ENCODE assay signal across 18 cellular contexts in genomic region chrX:135516376-135516775, GRCh38. TPM values are rescaled to one million over a fixed set of nuclear protein-coding genes. Genes with fewer than 3 reads are reported as not detected.
A peak's percentile ranks its signal among the peaks of the same experiment; 100 is the strongest.
DNase-seq lines count a peak whose midpoint lies in the region; ATAC-seq and TF ChIP-seq lines count a peak whose summit lies in the region.
"Had no signal": no experiment of that assay in that cellular context is flagged by ENCODE, and none has a peak within 500 bp of the region (broad histone marks: within the 10 kb centered on the region; RNA-seq: fewer than 3 reads in every experiment).

No MANE protein-coding gene starts in this region.

- DNase-seq in A673 (ENCODE audit: low spot score): peak; percentile 14
- DNase-seq in HCT116 (ENCODE audit: low read depth, low spot score): no peak
- DNase-seq in OCI-M1 (lab: John Stamatoyannopoulos, UW): peak; percentile 75
- DNase-seq in glomerular visceral epithelial cell (ENCODE audit: extremely low spot score): no peak
- DNase-seq in OCI-M2 (lab: John Stamatoyannopoulos, UW; ENCODE audit: unreplicated experiment): no peak
- DNase-seq: effector CD4-positive, alpha-beta T cell; foreskin fibroblast; immature natural killer cell; MG63; stimulated activated naive B cell treated with anti-CD40 and anti-IgM and Interleukin-4, amounts not matched to agents 10 μg/mL and 1 μg/mL and 100 μg/mL, for 72 hours; SW 1271; uterus had no signal

- H3K4me1 Mint-ChIP-seq in dendritic cell treated with granulocyte-macrophage colony-stimulating factor and Interleukin-4, amounts not matched to agents 40 ng/mL and 50 ng/mL, for 4 days (ENCODE audit: low read depth): peaks cover 36% of the 10 kb centered on the region

- ATAC-seq in HCT116 (0 out of 2 replicates have a peak, but pooled peaks have one; percentile 28), HG02642 (IDR thresholded peaks at IDR 0.05; ENCODE audit: poor library complexity, unreplicated experiment) (no peak), GM18498 (IDR thresholded peaks at IDR 0.05; ENCODE audit: unreplicated experiment) (no peak)
- ATAC-seq: activated CD4-positive, CD25-positive, alpha-beta regulatory T cell treated with anti-CD3 and anti-CD28 coated beads, Interleukin-2, amount 50 U/mL, for 24 hours; activated naive CD4-positive, alpha-beta T cell treated with anti-CD3 and anti-CD28 coated beads, Interleukin-2, amount 50 U/mL, for 72 hours; stimulated activated naive B cell treated with anti-CD40 and anti-IgM and Interleukin-4, amounts not matched to agents 10 μg/mL and 1 μg/mL and 100 μg/mL, for 72 hours had no signal

- H3K9me3 ChIP-seq in A673 (ENCODE audit: low read depth, low read length, poor library complexity, severe bottlenecking): no peaks in the 10 kb centered on the region
- no peaks in the 10 kb centered on the region for H3K9me3 ChIP-seq in HCT116 (ENCODE audit: control insufficient read depth in 1 of 2, insufficient read depth in 1 of 2, low read depth in 1 of 2, low read length in 2 of 2)
- H3K9me3 ChIP-seq: MG63, uterus had no signal

- TF ChIP-seq RAD21 in HCT116 (IDR thresholded peaks at IDR 0.05; ENCODE audit: low read depth): no peak

- TF ChIP-seq CTCF in A673 (conservative IDR thresholded peaks at IDR 0.05; ENCODE audit: low read depth, low read length) (no peak), HCT116 (IDR thresholded peaks at IDR 0.05 in 2 of 3, conservative IDR thresholded peaks at IDR 0.05 in 1 of 3; ENCODE audit: borderline replicate concordance in 1 of 3, insufficient read depth in 1 of 3, low read depth in 2 of 3, low read length in 2 of 3) (peak in 2 of 3 experiments; percentile 19 to 23; a peak in 2 of 6 replicates)

- H3K9ac ChIP-seq in HCT116 (ENCODE audit: low read length): no peak overlapping the region

- intact Hi-C loops in A673 (cut with micrococcal nuclease; ENCODE audit: unreplicated experiment): no loop called here
- intact Hi-C loops in HCT116 (cut with micrococcal nuclease): no loop called here
- intact Hi-C loops in dendritic cell treated with granulocyte-macrophage colony-stimulating factor and Interleukin-4, amounts not matched to agents 40 ng/mL and 50 ng/mL, for 4 days (cut with micrococcal nuclease): no loop called here

- H2AFZ ChIP-seq in HCT116 (ENCODE audit: low read depth, low read length, poor library complexity, severe bottlenecking): no peak overlapping the region

- H3K9me3 Mint-ChIP-seq in dendritic cell treated with granulocyte-macrophage colony-stimulating factor and Interleukin-4, amounts not matched to agents 40 ng/mL and 50 ng/mL, for 4 days: no peaks in the 10 kb centered on the region
- H3K9me3 Mint-ChIP-seq: immature natural killer cell; memory B cell; stimulated activated naive B cell treated with anti-CD40 and anti-IgM and Interleukin-4, amounts not matched to agents 10 μg/mL and 1 μg/mL and 100 μg/mL, for 72 hours had no signal

- H3K4me3 ChIP-seq in A673 (ENCODE audit: low read depth, low read length, poor library complexity, severe bottlenecking) (no peak overlapping the region), HCT116 (replicated peaks in 1 of 2; ENCODE audit: low read depth in 1 of 2, low read length in 2 of 2) (no peak overlapping the region)
- H3K4me3 ChIP-seq: MG63, uterus had no signal

- H3K4me2 ChIP-seq in HCT116 (ENCODE audit: low read length): no peak overlapping the region

- H3K36me3 ChIP-seq in A673 (ENCODE audit: insufficient read depth, low read length, poor library complexity, severe bottlenecking) (no peaks in the 10 kb centered on the region), HCT116 (ENCODE audit: control insufficient read depth in 1 of 2, insufficient read depth in 2 of 2, low read length in 2 of 2) (no peaks in the 10 kb centered on the region)
- H3K36me3 ChIP-seq: MG63, uterus had no signal

- POLR2A ChIA-PET in A673 (lab: Charles Lee; ENCODE audit: low non-redundant PET) (no interaction called here), HCT116 (lab: Charles Lee) (no interaction called here)

- no peaks in the 10 kb centered on the region for H3K27me3 ChIP-seq in A673 (replicated peaks; ENCODE audit: insufficient read depth, low read depth, low read length, poor library complexity)
- no peaks in the 10 kb centered on the region for H3K27me3 ChIP-seq in HCT116 (ENCODE audit: insufficient read depth, low read length)
- H3K27me3 ChIP-seq: MG63, uterus had no signal

- no peak overlapping the region for H3K4me3 Mint-ChIP-seq in dendritic cell treated with granulocyte-macrophage colony-stimulating factor and Interleukin-4, amounts not matched to agents 40 ng/mL and 50 ng/mL, for 4 days
- H3K4me3 Mint-ChIP-seq: immature natural killer cell; memory B cell; stimulated activated naive B cell treated with anti-CD40 and anti-IgM and Interleukin-4, amounts not matched to agents 10 μg/mL and 1 μg/mL and 100 μg/mL, for 72 hours had no signal

- RAD21 ChIA-PET in HCT116 (lab: Charles Lee; ENCODE audit: low non-redundant PET in 1 of 2, low total read pairs in 2 of 2, uncharacterized antibody in 2 of 2, unreplicated experiment in 2 of 2): no interaction called here

- CTCF ChIA-PET in A673 (lab: Charles Lee) (no interaction called here), HCT116 (lab: Charles Lee) (no interaction called here)

- H3K4me1 ChIP-seq in A673 (ENCODE audit: insufficient read depth, low read length, poor library complexity, severe bottlenecking) (no peaks in the 10 kb centered on the region), HCT116 (ENCODE audit: control insufficient read depth in 1 of 2, insufficient read depth in 2 of 2, low read length in 2 of 2) (peaks cover 0 to 3% of the 10 kb centered on the region in 2 experiments; a peak in 1 of 4 replicates)
- H3K4me1 ChIP-seq: uterus had no signal

- peak overlapping the region; percentile 81 for H3K27ac Mint-ChIP-seq in dendritic cell treated with granulocyte-macrophage colony-stimulating factor and Interleukin-4, amounts not matched to agents 40 ng/mL and 50 ng/mL, for 4 days
- H3K27ac Mint-ChIP-seq: memory B cell; stimulated activated naive B cell treated with anti-CD40 and anti-IgM and Interleukin-4, amounts not matched to agents 10 μg/mL and 1 μg/mL and 100 μg/mL, for 72 hours had no signal

- peaks cover 8% of the 10 kb centered on the region for H3K36me3 Mint-ChIP-seq in dendritic cell treated with granulocyte-macrophage colony-stimulating factor and Interleukin-4, amounts not matched to agents 40 ng/mL and 50 ng/mL, for 4 days (ENCODE audit: low read depth)
- H3K36me3 Mint-ChIP-seq: immature natural killer cell, memory B cell had no signal

- H3K79me2 ChIP-seq in HCT116 (ENCODE audit: insufficient read depth, low read length): no peaks in the 10 kb centered on the region

- no peaks in the 10 kb centered on the region for H3K27me3 Mint-ChIP-seq in dendritic cell treated with granulocyte-macrophage colony-stimulating factor and Interleukin-4, amounts not matched to agents 40 ng/mL and 50 ng/mL, for 4 days
- H3K27me3 Mint-ChIP-seq: memory B cell had no signal

- H3K9me2 ChIP-seq in HCT116 (ENCODE audit: insufficient read depth): no peaks in the 10 kb centered on the region

- no peaks in the 10 kb centered on the region for H4K20me1 ChIP-seq in HCT116 (ENCODE audit: insufficient read depth)

- BruUV-seq in A673 (replicated peaks; lab: Mats Ljungman, UMichigan) (no TSS peak), HCT116 (replicated peaks; lab: Mats Ljungman, UMichigan) (no TSS peak)

- H3K27ac ChIP-seq in A673 (ENCODE audit: low read depth, low read length, poor library complexity, severe bottlenecking) (no peak overlapping the region), HCT116 (ENCODE audit: low read depth, low read length) (no peak overlapping the region)
- H3K27ac ChIP-seq: uterus had no signal

- no peak for TF ChIP-seq POLR2A in HCT116 (IDR thresholded peaks at IDR 0.05; ENCODE audit: borderline replicate concordance, extremely low read depth, insufficient read depth, insufficient read length)

TF ChIP-seq in HCT116, 20 proteins besides CTCF, POLR2A, EP300 and RAD21 (continues in another document):
- TF ChIP-seq YY1 (IDR thresholded peaks at IDR 0.05; ENCODE audit: extremely low read depth, insufficient replicate concordance, low read depth, low read length) (no peak), CEBPB (IDR thresholded peaks at IDR 0.05; ENCODE audit: low read depth) (no peak), ZNF274 (IDR thresholded peaks at IDR 0.05; ENCODE audit: low read depth, low read length) (no peak), EGR1 (IDR thresholded peaks at IDR 0.05; ENCODE audit: low read depth) (no peak), SRF (IDR thresholded peaks at IDR 0.05; ENCODE audit: low read depth) (no peak), ELF1 (IDR thresholded peaks at IDR 0.05; ENCODE audit: borderline replicate concordance, low read depth) (no peak), EZH2 (IDR thresholded peaks at IDR 0.05) (no peak), TCF7L2 (IDR thresholded peaks at IDR 0.05; ENCODE audit: borderline replicate concordance, extremely low read depth, insufficient read depth, insufficient read length) (no peak)
- TF ChIP-seq, protein P1, sequence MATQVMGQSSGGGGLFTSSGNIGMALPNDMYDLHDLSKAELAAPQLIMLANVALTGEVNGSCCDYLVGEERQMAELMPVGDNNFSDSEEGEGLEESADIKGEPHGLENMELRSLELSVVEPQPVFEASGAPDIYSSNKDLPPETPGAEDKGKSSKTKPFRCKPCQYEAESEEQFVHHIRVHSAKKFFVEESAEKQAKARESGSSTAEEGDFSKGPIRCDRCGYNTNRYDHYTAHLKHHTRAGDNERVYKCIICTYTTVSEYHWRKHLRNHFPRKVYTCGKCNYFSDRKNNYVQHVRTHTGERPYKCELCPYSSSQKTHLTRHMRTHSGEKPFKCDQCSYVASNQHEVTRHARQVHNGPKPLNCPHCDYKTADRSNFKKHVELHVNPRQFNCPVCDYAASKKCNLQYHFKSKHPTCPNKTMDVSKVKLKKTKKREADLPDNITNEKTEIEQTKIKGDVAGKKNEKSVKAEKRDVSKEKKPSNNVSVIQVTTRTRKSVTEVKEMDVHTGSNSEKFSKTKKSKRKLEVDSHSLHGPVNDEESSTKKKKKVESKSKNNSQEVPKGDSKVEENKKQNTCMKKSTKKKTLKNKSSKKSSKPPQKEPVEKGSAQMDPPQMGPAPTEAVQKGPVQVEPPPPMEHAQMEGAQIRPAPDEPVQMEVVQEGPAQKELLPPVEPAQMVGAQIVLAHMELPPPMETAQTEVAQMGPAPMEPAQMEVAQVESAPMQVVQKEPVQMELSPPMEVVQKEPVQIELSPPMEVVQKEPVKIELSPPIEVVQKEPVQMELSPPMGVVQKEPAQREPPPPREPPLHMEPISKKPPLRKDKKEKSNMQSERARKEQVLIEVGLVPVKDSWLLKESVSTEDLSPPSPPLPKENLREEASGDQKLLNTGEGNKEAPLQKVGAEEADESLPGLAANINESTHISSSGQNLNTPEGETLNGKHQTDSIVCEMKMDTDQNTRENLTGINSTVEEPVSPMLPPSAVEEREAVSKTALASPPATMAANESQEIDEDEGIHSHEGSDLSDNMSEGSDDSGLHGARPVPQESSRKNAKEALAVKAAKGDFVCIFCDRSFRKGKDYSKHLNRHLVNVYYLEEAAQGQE (IDR thresholded peaks at IDR 0.05; ENCODE audit: low read depth): no peak

RNA-seq across cellular contexts. Expression of gene INTS6L, which starts 4.1 kb away (rescaled TPM):
- total RNA-seq in A673 (2021): 11.7 and 14.4 TPM in 2 replicates
- 3.6 TPM for total RNA-seq in HCT116 (2021; ENCODE audit: unreplicated experiment)
- polyA plus RNA-seq in HCT116 (2012): 1.5 and 1.8 TPM in 2 replicates

Comparison
In these comparisons a context has a peak if more than half of its experiments do, and no peak if none do; other contexts are left out.
1. DNase-seq: peak in A673 (single experiment) and OCI-M1 (single experiment); none in HCT116 (single experiment), glomerular visceral epithelial cell (single experiment) and OCI-M2 (single experiment).